ENCODE assay signal across 1 cellular context in genomic region chr7:73985737-73986141, GRCh38.
TF ChIP-seq lines count a peak whose summit lies in the region.

No MANE protein-coding gene starts in this region.

TF ChIP-seq in K562, 482 proteins besides CTCF, POLR2A, EP300 and RAD21:
- TF ChIP-seq ZNF23 (CRISPR knock-in tag; IDR thresholded peaks at IDR 0.05) (no peak), ZC3H4 (CRISPR knock-in tag; IDR thresholded peaks at IDR 0.05; ENCODE audit: borderline replicate concordance) (no peak), ATF1 (CRISPR knock-in tag; IDR thresholded peaks at IDR 0.05) (no peak), ATF1 (tag; IDR thresholded peaks at IDR 0.05) (no peak), ZNF354B (CRISPR knock-in tag; IDR thresholded peaks at IDR 0.05) (no peak), ZNF740 (CRISPR knock-in tag; IDR thresholded peaks at IDR 0.05) (no peak), ZNF740 (tag; IDR thresholded peaks at IDR 0.05) (no peak), TCF7L2 (IDR thresholded peaks at IDR 0.05; ENCODE audit: low read depth, low read length) (no peak), SMAD3 (CRISPR knock-in tag; conservative IDR thresholded peaks at IDR 0.05) (no peak), ZNF232 (CRISPR knock-in tag; IDR thresholded peaks at IDR 0.05) (no peak), GABPB2 (CRISPR knock-in tag; conservative IDR thresholded peaks at IDR 0.05) (no peak), SNAPC5 (CRISPR knock-in tag; IDR thresholded peaks at IDR 0.05) (no peak), ZNF133 (CRISPR knock-in tag; IDR thresholded peaks at IDR 0.05) (no peak), STAT6 (CRISPR knock-in tag; IDR thresholded peaks at IDR 0.05) (no peak), ZNF174 (CRISPR knock-in tag; IDR thresholded peaks at IDR 0.05) (no peak), ZNF583 (CRISPR knock-in tag; IDR thresholded peaks at IDR 0.05) (no peak), RUNX1 (IDR thresholded peaks at IDR 0.05; ENCODE audit: low read depth) (no peak), SNIP1 (IDR thresholded peaks at IDR 0.05; ENCODE audit: low read depth) (no peak), OTX1 (CRISPR knock-in tag; IDR thresholded peaks at IDR 0.05) (no peak), HDAC8 (tag; IDR thresholded peaks at IDR 0.05) (no peak)
